Comparison of ENCODE assay signal across 30 cellular contexts in the genomic region with DNA sequence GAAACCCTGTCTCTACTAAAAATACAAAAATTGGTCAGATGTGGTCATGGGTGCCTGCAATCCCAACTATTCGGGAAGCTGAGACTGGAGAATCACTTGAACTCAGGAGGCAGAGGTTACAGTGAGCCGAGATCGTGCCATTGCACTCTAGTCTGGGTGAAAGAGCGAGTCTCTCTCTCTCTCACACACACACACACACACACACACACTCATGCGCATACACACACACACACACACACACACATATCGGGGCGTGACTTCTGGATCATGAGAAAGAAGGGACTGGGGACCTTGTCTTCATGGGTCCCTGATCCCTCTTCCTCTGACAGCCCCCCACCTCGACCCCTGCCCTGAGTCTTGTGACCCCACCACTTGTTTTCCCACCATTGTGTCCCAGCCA. TPM values are rescaled to one million over a fixed set of nuclear protein-coding genes. Genes with fewer than 3 reads are reported as not detected.
"Had no signal": no experiment of that assay in that cellular context is flagged by ENCODE, and none has a peak within 500 bp of the region (broad histone marks: within the 10 kb centered on the region; RNA-seq: fewer than 3 reads in every experiment).

No MANE protein-coding gene starts in this region.

- H3K27ac Mint-ChIP-seq: naive thymus-derived CD8-positive, alpha-beta T cell; natural killer cell treated with Interleukin-12 subunit alpha and Interleukin-12 subunit beta and Interleukin-15 and Interleukin-18, amount 100 ng/mL, for 72 hours; nephron progenitor cell; progenitor cell of endocrine pancreas; stimulated activated effector memory CD8-positive, alpha-beta T cell treated with anti-CD3 and anti-CD28 coated beads, Interleukin-12 subunit alpha, Interleukin-12 subunit beta, amount 100 ng/mL, for 72 hours; stimulated activated naive CD8-positive, alpha-beta T cell treated with anti-CD3 and anti-CD28 coated beads, Interleukin-15, amount 100 ng/mL, for 72 hours had no signal

- H3K27me3 ChIP-seq: ovary, testis, vagina had no signal

- H3K27ac ChIP-seq: ovary, parathyroid adenoma, psoas muscle, right lobe of liver, sigmoid colon, suprapubic skin, testis, tibial nerve, upper lobe of left lung, vagina had no signal

- ATAC-seq: naive thymus-derived CD8-positive, alpha-beta T cell; natural killer cell treated with Interleukin-12 subunit alpha and Interleukin-12 subunit beta and Interleukin-15 and Interleukin-18, amount 100 ng/mL, for 72 hours; psoas muscle; right cardiac atrium; right lobe of liver; stimulated activated effector memory CD8-positive, alpha-beta T cell treated with anti-CD3 and anti-CD28 coated beads, Interleukin-12 subunit alpha, Interleukin-12 subunit beta, amount 100 ng/mL, for 72 hours; stimulated activated naive CD8-positive, alpha-beta T cell treated with anti-CD3 and anti-CD28 coated beads, Interleukin-15, amount 100 ng/mL, for 72 hours; stimulated activated naive CD8-positive, alpha-beta T cell treated with anti-CD3 and anti-CD28 coated beads, Interleukin-15, Interleukin-2, amounts not matched to agents 100 U/mL and 50 U/mL, for 24 hours had no signal

- H3K36me3 ChIP-seq: ovary, right lobe of liver, sigmoid colon, suprapubic skin, tibial nerve, upper lobe of left lung, vagina had no signal

- H3K36me3 Mint-ChIP-seq: natural killer cell treated with Interleukin-12 subunit alpha and Interleukin-12 subunit beta and Interleukin-15 and Interleukin-18, amount 100 ng/mL, for 72 hours; stimulated activated effector memory CD8-positive, alpha-beta T cell treated with anti-CD3 and anti-CD28 coated beads, Interleukin-12 subunit alpha, Interleukin-12 subunit beta, amount 100 ng/mL, for 72 hours had no signal

- H3K9me3 Mint-ChIP-seq: natural killer cell treated with Interleukin-12 subunit alpha and Interleukin-12 subunit beta and Interleukin-15 and Interleukin-18, amount 100 ng/mL, for 72 hours; nephron progenitor cell; neural crest cell; stimulated activated effector memory CD8-positive, alpha-beta T cell treated with anti-CD3 and anti-CD28 coated beads, Interleukin-12 subunit alpha, Interleukin-12 subunit beta, amount 100 ng/mL, for 72 hours; stimulated activated naive CD8-positive, alpha-beta T cell treated with anti-CD3 and anti-CD28 coated beads, Interleukin-15, amount 100 ng/mL, for 72 hours had no signal

- H3K9me3 ChIP-seq: ovary, psoas muscle, right lobe of liver, sigmoid colon, suprapubic skin, testis, tibial nerve, upper lobe of left lung, vagina had no signal

- H3K4me3 Mint-ChIP-seq: naive thymus-derived CD8-positive, alpha-beta T cell; natural killer cell treated with Interleukin-12 subunit alpha and Interleukin-12 subunit beta and Interleukin-15 and Interleukin-18, amount 100 ng/mL, for 72 hours; nephron progenitor cell; neural crest cell; stimulated activated effector memory CD8-positive, alpha-beta T cell treated with anti-CD3 and anti-CD28 coated beads, Interleukin-12 subunit alpha, Interleukin-12 subunit beta, amount 100 ng/mL, for 72 hours; stimulated activated naive CD8-positive, alpha-beta T cell treated with anti-CD3 and anti-CD28 coated beads, Interleukin-15, amount 100 ng/mL, for 72 hours had no signal

- H3K4me3 ChIP-seq: ovary, psoas muscle, right lobe of liver, sigmoid colon, suprapubic skin, testis, tibial nerve, upper lobe of left lung, vagina had no signal

- H3K4me1 ChIP-seq: parathyroid adenoma, psoas muscle, right lobe of liver, testis had no signal

- DNase-seq: naive thymus-derived CD8-positive, alpha-beta T cell; nephron progenitor cell; occipital lobe; ovary; posterior cingulate gyrus; psoas muscle; right cardiac atrium; right lobe of liver; sigmoid colon; small intestine; stimulated activated CD4-positive, alpha-beta T cell treated with anti-CD3 and anti-CD28 coated beads, Interleukin-15, amount 100 ng/mL, for 24 hours; stimulated activated CD4-positive, alpha-beta T cell treated with anti-CD3 and anti-CD28 coated beads, Interleukin-2, amount 100 ng/mL, for 24 hours; stimulated activated CD4-positive, alpha-beta T cell treated with anti-CD3 and anti-CD28 coated beads, Interleukin-2, amount 100 ng/mL, for 48 hours; stimulated activated CD4-positive, alpha-beta T cell treated with anti-CD3 and anti-CD28 coated beads, Interleukin-4, amount 100 ng/mL, for 24 hours; stimulated activated naive CD4-positive, alpha-beta T cell; stimulated activated naive CD8-positive, alpha-beta T cell treated with anti-CD3 and anti-CD28 coated beads, Interleukin-15, amount 100 ng/mL, for 72 hours; stimulated activated naive CD8-positive, alpha-beta T cell treated with anti-CD3 and anti-CD28 coated beads, Interleukin-15, Interleukin-2, amounts not matched to agents 100 U/mL and 50 U/mL, for 24 hours; substantia nigra; testis; trophoblast cell; upper lobe of left lung had no signal

RNA-seq across cellular contexts. Expression of gene SYNE4, which starts 25.4 kb away (rescaled TPM):
- total RNA-seq: occipital lobe, skeletal muscle tissue had no signal
